In the genomic region with DNA sequence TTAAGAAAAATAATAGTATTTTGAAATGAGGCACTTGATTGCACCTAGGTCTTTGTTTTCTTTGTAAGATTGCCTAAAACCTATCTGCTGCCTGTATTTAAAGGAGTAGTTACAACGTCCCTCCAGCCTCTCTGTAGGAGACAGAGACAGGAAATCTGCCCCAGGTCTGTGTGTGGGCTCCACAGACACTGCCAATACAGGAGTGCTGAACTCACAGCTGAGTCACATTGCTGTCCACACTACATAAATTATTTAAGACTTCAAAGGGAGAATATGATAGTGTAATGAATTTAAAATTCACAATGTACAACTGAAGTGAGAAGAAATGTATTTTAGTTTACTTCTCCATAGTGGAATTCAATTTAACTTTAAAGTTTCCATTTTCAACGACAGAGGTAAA, we compare ENCODE assay signal across 21 cellular contexts. TPM values are rescaled to one million over a fixed set of nuclear protein-coding genes. Genes with fewer than 3 reads are reported as not detected.
DNase-seq lines count a peak whose midpoint lies in the region; ATAC-seq lines count a peak whose summit lies in the region.
"Had no signal": no experiment of that assay in that cellular context is flagged by ENCODE, and none has a peak within 500 bp of the region (broad histone marks: within the 10 kb centered on the region; RNA-seq: fewer than 3 reads in every experiment).

No MANE protein-coding gene starts in this region.

- no peak for ATAC-seq in HG02981 (IDR thresholded peaks at IDR 0.05; ENCODE audit: unreplicated experiment)
- ATAC-seq: effector memory CD8-positive, alpha-beta T cell; GM12878 had no signal

- DNase-seq in AG08395 (ENCODE audit: low spot score) (peak; percentile 73), M059J (ENCODE audit: low read depth) (peak; percentile 63), astrocyte of the hippocampus (ENCODE audit: low read depth, low spot score) (peak; percentile 31), iris pigment epithelial cell (ENCODE audit: low read depth) (peak; percentile 38), NCI-H146 (lab: John Stamatoyannopoulos, UW) (no peak), retina (no peak), NCI-H748 (lab: John Stamatoyannopoulos, UW; ENCODE audit: unreplicated experiment) (no peak)
- DNase-seq: 8988T; activated CD4-positive, alpha-beta T cell treated with anti-CD3 and anti-CD28 coated beads, Interleukin-2, amount 50 U/mL, for 4 hours; activated naive CD4-positive, alpha-beta T cell treated with anti-CD3 and anti-CD28 coated beads for 36 hours; aorta; Calu3; effector memory CD8-positive, alpha-beta T cell; left cardiac atrium; NCI-H1105; NCI-H524 treated with DMSO at 0.1 percent for 48 hours; Right ventricle myocardium superior; upper lobe of left lung; WERI-Rb-1 had no signal

RNA-seq across cellular contexts. Expression of a gene that starts 48.2 kb away (rescaled TPM):
- 18.7 and 28.1 TPM in 2 replicates for total RNA-seq in M059J (2014; rRNA removed; shearing (Covaris generic))

Comparison
In these comparisons a context has a peak if more than half of its experiments do, and no peak if none do; other contexts are left out.
1. DNase-seq: peak in AG08395 (single experiment), M059J (single experiment), astrocyte of the hippocampus (single experiment) and iris pigment epithelial cell (single experiment); none in NCI-H146 (single experiment), retina (single experiment) and NCI-H748 (single experiment).